Comparison of ENCODE assay signal across 8 cellular contexts in the genomic region with DNA sequence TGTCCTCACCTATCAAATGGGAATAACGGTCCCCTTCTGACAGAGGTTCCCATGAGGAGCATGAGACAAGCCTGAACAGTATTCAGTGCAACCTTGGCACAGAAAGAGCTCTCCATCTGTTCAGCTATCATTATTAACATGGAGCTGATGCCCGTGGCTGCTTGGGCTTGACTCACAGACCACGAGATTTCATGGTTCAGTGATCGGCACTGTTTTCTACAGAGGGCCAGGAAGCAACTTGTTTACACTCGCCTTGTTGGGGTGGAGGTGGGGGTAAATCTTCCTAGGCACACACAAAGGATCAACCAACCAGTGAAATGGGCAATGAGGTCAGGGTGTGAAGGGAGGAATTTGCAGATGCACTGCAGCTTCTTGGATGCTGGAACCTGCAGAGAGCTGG.
DNase-seq lines count a peak whose midpoint lies in the region; ATAC-seq and TF ChIP-seq lines count a peak whose summit lies in the region.
"Had no signal": no experiment of that assay in that cellular context is flagged by ENCODE, and none has a peak within 500 bp of the region (broad histone marks: within the 10 kb centered on the region; RNA-seq: fewer than 3 reads in every experiment).

No MANE protein-coding gene starts in this region.

- intact Hi-C loops in activated T-helper 1 cell treated with anti-CD3 and anti-CD28 coated beads, Interleukin-12 subunit alpha, Interleukin-12 subunit beta, Interleukin-2, Interleukin-4 antibody, amounts not matched to agents 30 ng/mL and 10 ng/mL and 1 ng/mL, durations not matched to agents 14 hours and 24 hours and 36 hours (cut with micrococcal nuclease), result no loop called here
- intact Hi-C loops in ascending aorta (cut with DNase I), result no loop called here

- H3K27me3 ChIP-seq in ascending aorta, result no peaks in the 10 kb centered on the region

- no peak overlapping the region for H3K27ac Mint-ChIP-seq in activated T-helper 1 cell treated with anti-CD3 and anti-CD28 coated beads, Interleukin-12 subunit alpha, Interleukin-12 subunit beta, Interleukin-2, Interleukin-4 antibody, amounts not matched to agents 30 ng/mL and 10 ng/mL and 1 ng/mL, durations not matched to agents 14 hours and 24 hours and 36 hours

- H3K4me3 Mint-ChIP-seq in activated T-helper 1 cell treated with anti-CD3 and anti-CD28 coated beads, Interleukin-12 subunit alpha, Interleukin-12 subunit beta, Interleukin-2, Interleukin-4 antibody, amounts not matched to agents 30 ng/mL and 10 ng/mL and 1 ng/mL, durations not matched to agents 14 hours and 24 hours and 36 hours, result no peak overlapping the region

- peaks cover 4 to 29% of the 10 kb centered on the region in 2 donors for H3K36me3 ChIP-seq in ascending aorta

- no peaks in the 10 kb centered on the region for H3K36me3 Mint-ChIP-seq in activated T-helper 1 cell treated with anti-CD3 and anti-CD28 coated beads, Interleukin-12 subunit alpha, Interleukin-12 subunit beta, Interleukin-2, Interleukin-4 antibody, amounts not matched to agents 30 ng/mL and 10 ng/mL and 1 ng/mL, durations not matched to agents 14 hours and 24 hours and 36 hours (ENCODE audit: low read depth)

- H3K4me1 ChIP-seq in ascending aorta, result no peaks in the 10 kb centered on the region

- ATAC-seq in GM18873 (IDR thresholded peaks at IDR 0.05; ENCODE audit: low FRiP score, unreplicated experiment) (peak; percentile 83), HG02840 (IDR thresholded peaks at IDR 0.05; ENCODE audit: low FRiP score, unreplicated experiment) (peak; percentile 56)

- H3K9me3 ChIP-seq in ascending aorta, result peaks cover 0 to 3% of the 10 kb centered on the region in 2 donors

- TF ChIP-seq CTCF in ascending aorta (IDR thresholded peaks at IDR 0.05), result no peak

- H3K27ac ChIP-seq in ascending aorta, result no peak overlapping the region
- H3K27ac ChIP-seq: SK-N-MC had no signal

- H3K4me1 Mint-ChIP-seq in activated T-helper 1 cell treated with anti-CD3 and anti-CD28 coated beads, Interleukin-12 subunit alpha, Interleukin-12 subunit beta, Interleukin-2, Interleukin-4 antibody, amounts not matched to agents 30 ng/mL and 10 ng/mL and 1 ng/mL, durations not matched to agents 14 hours and 24 hours and 36 hours (ENCODE audit: low read depth), result peaks cover 6% of the 10 kb centered on the region

- peaks cover 8% of the 10 kb centered on the region for H3K9me3 Mint-ChIP-seq in activated T-helper 1 cell treated with anti-CD3 and anti-CD28 coated beads, Interleukin-12 subunit alpha, Interleukin-12 subunit beta, Interleukin-2, Interleukin-4 antibody, amounts not matched to agents 30 ng/mL and 10 ng/mL and 1 ng/mL, durations not matched to agents 14 hours and 24 hours and 36 hours

- no peak overlapping the region for H3K4me3 ChIP-seq in ascending aorta
- H3K4me3 ChIP-seq: SK-N-MC had no signal

- peaks cover 1% of the 10 kb centered on the region for H3K27me3 Mint-ChIP-seq in activated T-helper 1 cell treated with anti-CD3 and anti-CD28 coated beads, Interleukin-12 subunit alpha, Interleukin-12 subunit beta, Interleukin-2, Interleukin-4 antibody, amounts not matched to agents 30 ng/mL and 10 ng/mL and 1 ng/mL, durations not matched to agents 14 hours and 24 hours and 36 hours (ENCODE audit: insufficient read depth)

- peak; percentile 87 for DNase-seq in NCI-H2196 (lab: John Stamatoyannopoulos, UW; ENCODE audit: unreplicated experiment)
- peak; percentile 95 for DNase-seq in kidney tubule cell (ENCODE audit: low spot score)
- DNase-seq in activated T-helper 1 cell treated with anti-CD3 and anti-CD28 coated beads, Interleukin-12 subunit alpha, Interleukin-12 subunit beta, Interleukin-2, Interleukin-4 antibody, amounts not matched to agents 30 ng/mL and 10 ng/mL and 1 ng/mL, durations not matched to agents 14 hours and 24 hours and 36 hours (ENCODE audit: low spot score), result no peak
- no peak for DNase-seq in ascending aorta (ENCODE audit: low spot score in 2 of 2)
- no peak for DNase-seq in SIG-M5 (lab: John Stamatoyannopoulos, UW)

Comparison
In these comparisons a context has a peak if more than half of its experiments do, and no peak if none do; other contexts are left out.
1. DNase-seq: peak in NCI-H2196 (single experiment) and kidney tubule cell (single experiment); none in activated T-helper 1 cell treated with anti-CD3 and anti-CD28 coated beads, Interleukin-12 subunit alpha, Interleukin-12 subunit beta, Interleukin-2, Interleukin-4 antibody, amounts not matched to agents 30 ng/mL and 10 ng/mL and 1 ng/mL, durations not matched to agents 14 hours and 24 hours and 36 hours (single experiment), ascending aorta (0 of 2) and SIG-M5 (single experiment).